ENCODE assay signal across 1 cellular context in the genomic region with DNA sequence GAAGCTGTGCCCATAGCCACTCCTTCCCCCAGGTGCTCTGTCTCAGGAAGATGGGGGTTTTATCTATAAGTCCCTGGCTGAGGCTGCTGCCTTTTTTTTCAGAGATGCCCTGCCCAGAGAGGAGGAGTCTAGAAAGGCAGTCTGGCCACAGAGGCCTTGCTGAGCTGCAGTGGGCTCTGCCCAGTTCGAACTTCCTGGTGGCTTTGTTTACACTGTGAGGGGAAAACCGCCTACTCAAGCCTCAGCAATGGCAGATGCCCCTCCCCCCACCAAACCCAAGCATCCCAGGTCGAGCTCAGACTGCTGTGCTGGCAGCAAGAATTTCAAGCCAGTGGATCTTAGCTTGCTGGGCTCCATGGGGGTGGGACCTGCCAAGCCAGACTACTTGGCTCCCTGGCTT.
TF ChIP-seq lines count a peak whose summit lies in the region.

No MANE protein-coding gene starts in this region.

TF ChIP-seq in WTC11, 78 proteins besides CTCF, POLR2A, EP300 and RAD21 (continued from another document):
- TF ChIP-seq, protein P1, sequence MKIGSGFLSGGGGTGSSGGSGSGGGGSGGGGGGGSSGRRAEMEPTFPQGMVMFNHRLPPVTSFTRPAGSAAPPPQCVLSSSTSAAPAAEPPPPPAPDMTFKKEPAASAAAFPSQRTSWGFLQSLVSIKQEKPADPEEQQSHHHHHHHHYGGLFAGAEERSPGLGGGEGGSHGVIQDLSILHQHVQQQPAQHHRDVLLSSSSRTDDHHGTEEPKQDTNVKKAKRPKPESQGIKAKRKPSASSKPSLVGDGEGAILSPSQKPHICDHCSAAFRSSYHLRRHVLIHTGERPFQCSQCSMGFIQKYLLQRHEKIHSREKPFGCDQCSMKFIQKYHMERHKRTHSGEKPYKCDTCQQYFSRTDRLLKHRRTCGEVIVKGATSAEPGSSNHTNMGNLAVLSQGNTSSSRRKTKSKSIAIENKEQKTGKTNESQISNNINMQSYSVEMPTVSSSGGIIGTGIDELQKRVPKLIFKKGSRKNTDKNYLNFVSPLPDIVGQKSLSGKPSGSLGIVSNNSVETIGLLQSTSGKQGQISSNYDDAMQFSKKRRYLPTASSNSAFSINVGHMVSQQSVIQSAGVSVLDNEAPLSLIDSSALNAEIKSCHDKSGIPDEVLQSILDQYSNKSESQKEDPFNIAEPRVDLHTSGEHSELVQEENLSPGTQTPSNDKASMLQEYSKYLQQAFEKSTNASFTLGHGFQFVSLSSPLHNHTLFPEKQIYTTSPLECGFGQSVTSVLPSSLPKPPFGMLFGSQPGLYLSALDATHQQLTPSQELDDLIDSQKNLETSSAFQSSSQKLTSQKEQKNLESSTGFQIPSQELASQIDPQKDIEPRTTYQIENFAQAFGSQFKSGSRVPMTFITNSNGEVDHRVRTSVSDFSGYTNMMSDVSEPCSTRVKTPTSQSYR (CRISPR knock-in tag; IDR thresholded peaks at IDR 0.05) = peak; percentile 96
- peak; percentile 38; the same call in 1 of the 2 replicates for TF ChIP-seq SP1 (CRISPR knock-in tag; conservative IDR thresholded peaks at IDR 0.05)
